1 cellular context compared by ENCODE assay signal in the genomic region with DNA sequence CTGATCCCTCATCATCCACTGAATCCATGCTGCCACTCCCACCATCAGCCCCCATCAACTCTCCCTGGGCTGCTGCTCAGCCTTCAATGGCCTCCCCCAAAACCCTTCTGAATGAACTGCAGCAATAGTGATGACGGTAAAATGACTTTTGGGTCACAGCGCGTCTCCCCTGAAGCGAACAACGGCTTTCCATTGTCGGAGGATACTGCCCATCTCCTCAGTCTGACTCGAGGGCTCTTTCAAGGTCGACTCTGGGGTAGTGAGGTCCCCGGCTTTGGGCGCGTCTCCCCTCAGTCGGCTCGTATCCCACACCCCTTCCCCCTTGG.
TF ChIP-seq lines count a peak whose summit lies in the region.

No MANE protein-coding gene starts in this region.

TF ChIP-seq in endothelial cell of umbilical vein, 7 proteins besides CTCF, POLR2A, EP300 and RAD21 (continued from another document):
- TF ChIP-seq GATA2 (IDR thresholded peaks at IDR 0.05; ENCODE audit: insufficient read depth, insufficient read length, low read depth, low read length) (no peak), POLR2AphosphoS5 (IDR thresholded peaks at IDR 0.05; ENCODE audit: insufficient read depth, low read depth, low read length) (no peak), EZH2 (IDR thresholded peaks at IDR 0.05; ENCODE audit: borderline replicate concordance, low read depth, low read length, severe bottlenecking) (no peak), JUN (IDR thresholded peaks at IDR 0.05; ENCODE audit: borderline replicate concordance, insufficient read depth, insufficient read length, low read depth) (no peak)
TF ChIP-seq in endothelial cell of umbilical vein: peak in this region for 0.
